In the genomic region with DNA sequence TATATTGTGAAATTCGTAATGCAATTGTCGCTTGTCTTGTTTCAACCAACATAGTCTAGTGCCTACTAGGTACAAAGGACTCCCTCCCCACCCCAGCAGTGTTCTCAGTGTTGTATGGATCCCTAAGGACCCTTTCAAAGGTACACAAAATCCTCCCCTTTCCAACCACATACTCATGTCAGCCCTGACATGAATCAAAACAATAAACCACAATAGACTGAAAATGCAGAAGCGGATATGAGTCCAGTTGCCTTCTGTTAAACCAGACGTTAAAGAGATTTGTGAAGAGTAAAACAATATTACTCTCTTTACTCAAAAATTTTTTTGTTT, we compare ENCODE assay signal across 10 cellular contexts.
A peak's percentile ranks its signal among the peaks of the same experiment; 100 is the strongest.
DNase-seq lines count a peak whose midpoint lies in the region; ATAC-seq and TF ChIP-seq lines count a peak whose summit lies in the region.
"Had no signal": no experiment of that assay in that cellular context is flagged by ENCODE, and none has a peak within 500 bp of the region (broad histone marks: within the 10 kb centered on the region; RNA-seq: fewer than 3 reads in every experiment).

No MANE protein-coding gene starts in this region.

- 78 to 91% methylated on average over 2 to 4 of the region's 4 CpGs for WGBS in transverse colon (ENCODE audit: low coverage in 1 of 2), 2 donors

- in situ Hi-C loops in transverse colon (cut with MboI; ENCODE audit: low pct_ligation_motif_present in 1 of 4, low pct_unique_long_range_greater_than_20kb in 1 of 4, low sequenced_read_pairs in 3 of 4), result no loop called here

- H3K9me3 ChIP-seq in transverse colon (no peaks in the 10 kb centered on the region), T-helper 17 cell (ENCODE audit: control insufficient read depth, low read length, poor library complexity, severe bottlenecking) (no peaks in the 10 kb centered on the region)
- H3K9me3 ChIP-seq: neutrophil had no signal

- H3K4me3 ChIP-seq in transverse colon, result no peak overlapping the region

- no peak for DNase-seq in activated naive CD4-positive, alpha-beta T cell treated with anti-CD3 and anti-CD28 coated beads, Interleukin-2, amount 50 U/mL, for 72 hours (ENCODE audit: low spot score in 2 of 2)
- DNase-seq in activated naive CD4-positive, alpha-beta T cell (lab: John Stamatoyannopoulos, UW), result no peak
- DNase-seq in transverse colon (no peak), NCI-H226 (no peak), T-helper 17 cell (no peak)
- DNase-seq in activated CD4-positive, alpha-beta T cell treated with anti-CD3 and anti-CD28 coated beads for 4 hours, result no peak
- DNase-seq: NCI-H2029 had no signal

- intact Hi-C loops in transverse colon (cut with DNase I; ENCODE audit: low total_unique reads), result no loop called here

- no peaks in the 10 kb centered on the region for H3K36me3 ChIP-seq in transverse colon
- H3K36me3 ChIP-seq: neutrophil had no signal

- no peaks in the 10 kb centered on the region for H3K27me3 ChIP-seq in transverse colon
- H3K27me3 ChIP-seq: neutrophil had no signal

- peak overlapping the region; percentile 44 to 77 (median 62) for H3K27ac ChIP-seq in transverse colon
- H3K27ac ChIP-seq: neutrophil had no signal

- H3K4me1 ChIP-seq in transverse colon, result peaks cover 3 to 50% (median 29%) of the 10 kb centered on the region in 4 donors

- no peak for TF ChIP-seq CTCF in transverse colon (IDR thresholded peaks at IDR 0.05)

- peaks cover 0 to 5% of the 10 kb centered on the region in 2 donors for H3K9me3 Mint-ChIP-seq in activated naive CD4-positive, alpha-beta T cell treated with anti-CD3 and anti-CD28 coated beads, Interleukin-2, amount 50 U/mL, for 72 hours

- no peak for TF ChIP-seq EP300 in transverse colon (IDR thresholded peaks at IDR 0.05; ENCODE audit: low read depth)

- H3K4me3 Mint-ChIP-seq in T-helper 17 cell, result no peak overlapping the region

- H3K27ac Mint-ChIP-seq in activated naive CD4-positive, alpha-beta T cell treated with anti-CD3 and anti-CD28 coated beads, Interleukin-2, amount 50 U/mL, for 72 hours, result no peak overlapping the region
- no peak overlapping the region for H3K27ac Mint-ChIP-seq in T-helper 17 cell

- TF ChIP-seq POLR2A in transverse colon (IDR thresholded peaks at IDR 0.05), result no peak

- no peaks in the 10 kb centered on the region for H3K4me1 Mint-ChIP-seq in T-helper 17 cell

- ATAC-seq in activated naive CD4-positive, alpha-beta T cell treated with anti-CD3 and anti-CD28 coated beads, Interleukin-2, amount 50 U/mL, for 72 hours, result peak; percentile 61 to 85
- ATAC-seq in HG02623 (IDR thresholded peaks at IDR 0.05; ENCODE audit: unreplicated experiment) (peak; percentile 94), HG03457 (IDR thresholded peaks at IDR 0.05; ENCODE audit: unreplicated experiment) (peak; percentile 97), T-helper 17 cell (no peak)

- peaks cover 4% of the 10 kb centered on the region for H3K27me3 Mint-ChIP-seq in T-helper 17 cell

- peaks cover 8 to 10% of the 10 kb centered on the region in 2 donors for H3K36me3 Mint-ChIP-seq in activated naive CD4-positive, alpha-beta T cell treated with anti-CD3 and anti-CD28 coated beads, Interleukin-2, amount 50 U/mL, for 72 hours
- peaks cover 3% of the 10 kb centered on the region for H3K36me3 Mint-ChIP-seq in T-helper 17 cell (ENCODE audit: low read depth)
